Comparison of ENCODE assay signal across 10 cellular contexts in the genomic region with DNA sequence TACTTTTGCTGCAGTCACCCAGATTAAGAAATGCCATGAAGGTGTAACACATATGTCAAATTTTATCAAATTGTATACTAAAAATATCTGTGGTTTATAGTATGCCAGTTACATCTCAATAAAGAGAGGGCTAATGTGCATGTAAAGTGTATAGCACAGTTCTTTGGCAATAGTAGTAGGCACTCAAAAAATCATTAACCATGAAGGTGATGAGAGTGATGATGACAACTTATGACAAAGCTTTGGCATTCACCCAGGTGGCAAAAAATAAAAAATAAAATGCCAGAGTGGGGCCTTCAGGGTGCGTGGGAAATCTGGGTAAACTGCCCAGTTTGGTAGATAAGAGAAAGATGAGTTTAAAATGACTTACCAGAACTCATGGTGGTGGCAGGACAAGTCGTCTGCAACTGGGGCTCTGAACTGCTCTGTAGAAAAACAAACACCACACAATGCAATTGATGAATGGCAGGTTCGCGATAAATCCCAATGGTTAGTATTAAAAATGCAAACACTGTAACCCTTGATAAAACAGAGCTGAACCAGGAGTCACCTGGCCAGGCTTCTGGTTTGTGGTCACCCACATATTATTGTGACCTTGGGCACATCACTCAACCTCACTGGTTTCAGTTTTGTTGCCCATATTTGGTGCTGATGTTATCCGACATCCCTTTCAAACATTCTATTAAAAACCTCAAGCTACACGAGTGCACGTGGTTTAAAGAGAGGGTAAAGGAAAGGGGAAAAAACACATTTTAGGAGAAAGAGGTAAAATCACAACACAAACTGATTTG.
DNase-seq lines count a peak whose midpoint lies in the region; ATAC-seq and TF ChIP-seq lines count a peak whose summit lies in the region.
"Had no signal": no experiment of that assay in that cellular context is flagged by ENCODE, and none has a peak within 500 bp of the region (broad histone marks: within the 10 kb centered on the region; RNA-seq: fewer than 3 reads in every experiment).

No MANE protein-coding gene starts in this region.

- WGBS in liver = 61% methylated on average over 7 of the region's 7 CpGs

- no peaks in the 10 kb centered on the region for H3K9me3 ChIP-seq in Loucy (ENCODE audit: insufficient read depth, low read depth, low read length)
- H3K9me3 ChIP-seq in liver (ENCODE audit: control insufficient read depth in 4 of 4, low read length in 3 of 4) = no peaks in the 10 kb centered on the region

- H3K27me3 ChIP-seq in Loucy (ENCODE audit: insufficient read depth, low read length, poor library complexity, severe bottlenecking) = peaks cover 3% of the 10 kb centered on the region
- no peaks in the 10 kb centered on the region for H3K27me3 ChIP-seq in liver (ENCODE audit: control insufficient read depth in 4 of 4, insufficient read depth in 4 of 4, low read length in 3 of 4)
- H3K27me3 ChIP-seq: foreskin keratinocyte had no signal

- H3K4me2 ChIP-seq in Loucy (ENCODE audit: low read depth, low read length, poor library complexity, severe bottlenecking) = peak overlapping the region; percentile 60

- peak overlapping the region; percentile 38 to 48 for H3K27ac ChIP-seq in liver (ENCODE audit: low read depth in 1 of 2, low read length in 2 of 2)
- H3K27ac ChIP-seq: foreskin keratinocyte, skin epidermis had no signal

- H3K4me1 ChIP-seq in Loucy (ENCODE audit: insufficient read depth, low read length, poor library complexity, severe bottlenecking) = peaks cover 15% of the 10 kb centered on the region
- peaks cover 5 to 35% (median 25%) of the 10 kb centered on the region in 4 donors for H3K4me1 ChIP-seq in liver (ENCODE audit: control insufficient read depth in 4 of 4, insufficient read depth in 4 of 4, low read length in 3 of 4)

- no peaks in the 10 kb centered on the region for H3F3A ChIP-seq in Loucy (ENCODE audit: low read depth)

- H2AFZ ChIP-seq in Loucy (ENCODE audit: low read length) = no peak overlapping the region

- DNase-seq in Kasumi-1 (lab: John Stamatoyannopoulos, UW) (no peak), occipital lobe (lab: John Stamatoyannopoulos, UW) (no peak), NCI-H146 treated with DMSO at 0.1 percent for 48 hours (lab: John Stamatoyannopoulos, UW; ENCODE audit: unreplicated experiment) (no peak)
- DNase-seq: foreskin keratinocyte had no signal

- no peak for TF ChIP-seq RAD21 in liver (IDR thresholded peaks at IDR 0.05)

- no peaks in the 10 kb centered on the region for H3K9me2 ChIP-seq in Loucy (replicated peaks; ENCODE audit: low read depth, low read length)

- H3K9ac ChIP-seq in Loucy (ENCODE audit: low read depth, low read length, poor library complexity, severe bottlenecking) (no peak overlapping the region), liver (ENCODE audit: low read depth in 1 of 2, low read length in 2 of 2) (peak overlapping the region in 1 of 2 donors; percentile 38)

- H3K79me2 ChIP-seq in Loucy (ENCODE audit: insufficient read depth, low read length) = no peaks in the 10 kb centered on the region

- H3K4me3 ChIP-seq in Loucy (ENCODE audit: low read length, poor library complexity, severe bottlenecking) (peak overlapping the region; percentile 28), liver (ENCODE audit: low read depth in 1 of 3, low read length in 3 of 3) (no peak overlapping the region)
- H3K4me3 ChIP-seq: skin epidermis had no signal

- no peak for TF ChIP-seq CTCF in Loucy (conservative IDR thresholded peaks at IDR 0.05; ENCODE audit: low read length)
- TF ChIP-seq CTCF in liver (IDR thresholded peaks at IDR 0.05; ENCODE audit: low read depth, low read length, missing input control) = no peak

- peak; percentile 88 for ATAC-seq in GM18907 (IDR thresholded peaks at IDR 0.05; ENCODE audit: unreplicated experiment)
- ATAC-seq in GM21825 (IDR thresholded peaks at IDR 0.05; ENCODE audit: unreplicated experiment) = peak; percentile 77
- ATAC-seq in esophagus mucosa = no peak
- ATAC-seq: foreskin keratinocyte had no signal

- H3K36me3 ChIP-seq in Loucy (ENCODE audit: insufficient read depth, low read length) (no peaks in the 10 kb centered on the region), liver (ENCODE audit: control insufficient read depth in 4 of 4, insufficient read depth in 3 of 4, low read depth in 1 of 4, low read length in 3 of 4) (peaks cover 0 to 7% (median 3%) of the 10 kb centered on the region in 4 donors)

- no peaks in the 10 kb centered on the region for H4K20me1 ChIP-seq in Loucy (ENCODE audit: insufficient read depth, low read length, poor library complexity, severe bottlenecking)

TF ChIP-seq in liver, 16 proteins besides CTCF, POLR2A, EP300 and RAD21:
- TF ChIP-seq EGR1 (IDR thresholded peaks at IDR 0.05; ENCODE audit: low read depth in 2 of 2) (no peak), HNF4A (conservative IDR thresholded peaks at IDR 0.05) (no peak), RXRA (IDR thresholded peaks at IDR 0.05) (no peak), NR2F2 (IDR thresholded peaks at IDR 0.05) (no peak), JUND (IDR thresholded peaks at IDR 0.05) (no peak), YY1 (IDR thresholded peaks at IDR 0.05) (peak; percentile 21), GABPA (IDR thresholded peaks at IDR 0.05 in 1 of 2, conservative IDR thresholded peaks at IDR 0.05 in 1 of 2) (no peak), SP1 (IDR thresholded peaks at IDR 0.05) (no peak), HNF4G (IDR thresholded peaks at IDR 0.05) (no peak)
- TF ChIP-seq, protein P1, sequence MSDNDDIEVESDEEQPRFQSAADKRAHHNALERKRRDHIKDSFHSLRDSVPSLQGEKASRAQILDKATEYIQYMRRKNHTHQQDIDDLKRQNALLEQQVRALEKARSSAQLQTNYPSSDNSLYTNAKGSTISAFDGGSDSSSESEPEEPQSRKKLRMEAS (IDR thresholded peaks at IDR 0.05) = no peak
- TF ChIP-seq, protein P2, sequence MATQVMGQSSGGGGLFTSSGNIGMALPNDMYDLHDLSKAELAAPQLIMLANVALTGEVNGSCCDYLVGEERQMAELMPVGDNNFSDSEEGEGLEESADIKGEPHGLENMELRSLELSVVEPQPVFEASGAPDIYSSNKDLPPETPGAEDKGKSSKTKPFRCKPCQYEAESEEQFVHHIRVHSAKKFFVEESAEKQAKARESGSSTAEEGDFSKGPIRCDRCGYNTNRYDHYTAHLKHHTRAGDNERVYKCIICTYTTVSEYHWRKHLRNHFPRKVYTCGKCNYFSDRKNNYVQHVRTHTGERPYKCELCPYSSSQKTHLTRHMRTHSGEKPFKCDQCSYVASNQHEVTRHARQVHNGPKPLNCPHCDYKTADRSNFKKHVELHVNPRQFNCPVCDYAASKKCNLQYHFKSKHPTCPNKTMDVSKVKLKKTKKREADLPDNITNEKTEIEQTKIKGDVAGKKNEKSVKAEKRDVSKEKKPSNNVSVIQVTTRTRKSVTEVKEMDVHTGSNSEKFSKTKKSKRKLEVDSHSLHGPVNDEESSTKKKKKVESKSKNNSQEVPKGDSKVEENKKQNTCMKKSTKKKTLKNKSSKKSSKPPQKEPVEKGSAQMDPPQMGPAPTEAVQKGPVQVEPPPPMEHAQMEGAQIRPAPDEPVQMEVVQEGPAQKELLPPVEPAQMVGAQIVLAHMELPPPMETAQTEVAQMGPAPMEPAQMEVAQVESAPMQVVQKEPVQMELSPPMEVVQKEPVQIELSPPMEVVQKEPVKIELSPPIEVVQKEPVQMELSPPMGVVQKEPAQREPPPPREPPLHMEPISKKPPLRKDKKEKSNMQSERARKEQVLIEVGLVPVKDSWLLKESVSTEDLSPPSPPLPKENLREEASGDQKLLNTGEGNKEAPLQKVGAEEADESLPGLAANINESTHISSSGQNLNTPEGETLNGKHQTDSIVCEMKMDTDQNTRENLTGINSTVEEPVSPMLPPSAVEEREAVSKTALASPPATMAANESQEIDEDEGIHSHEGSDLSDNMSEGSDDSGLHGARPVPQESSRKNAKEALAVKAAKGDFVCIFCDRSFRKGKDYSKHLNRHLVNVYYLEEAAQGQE (IDR thresholded peaks at IDR 0.05) = peak; percentile 18
- TF ChIP-seq, protein P3, sequence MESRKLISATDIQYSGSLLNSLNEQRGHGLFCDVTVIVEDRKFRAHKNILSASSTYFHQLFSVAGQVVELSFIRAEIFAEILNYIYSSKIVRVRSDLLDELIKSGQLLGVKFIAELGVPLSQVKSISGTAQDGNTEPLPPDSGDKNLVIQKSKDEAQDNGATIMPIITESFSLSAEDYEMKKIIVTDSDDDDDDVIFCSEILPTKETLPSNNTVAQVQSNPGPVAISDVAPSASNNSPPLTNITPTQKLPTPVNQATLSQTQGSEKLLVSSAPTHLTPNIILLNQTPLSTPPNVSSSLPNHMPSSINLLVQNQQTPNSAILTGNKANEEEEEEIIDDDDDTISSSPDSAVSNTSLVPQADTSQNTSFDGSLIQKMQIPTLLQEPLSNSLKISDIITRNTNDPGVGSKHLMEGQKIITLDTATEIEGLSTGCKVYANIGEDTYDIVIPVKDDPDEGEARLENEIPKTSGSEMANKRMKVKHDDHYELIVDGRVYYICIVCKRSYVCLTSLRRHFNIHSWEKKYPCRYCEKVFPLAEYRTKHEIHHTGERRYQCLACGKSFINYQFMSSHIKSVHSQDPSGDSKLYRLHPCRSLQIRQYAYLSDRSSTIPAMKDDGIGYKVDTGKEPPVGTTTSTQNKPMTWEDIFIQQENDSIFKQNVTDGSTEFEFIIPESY (IDR thresholded peaks at IDR 0.05) = no peak
